ENCODE assay signal across 1 cellular context in the genomic region with DNA sequence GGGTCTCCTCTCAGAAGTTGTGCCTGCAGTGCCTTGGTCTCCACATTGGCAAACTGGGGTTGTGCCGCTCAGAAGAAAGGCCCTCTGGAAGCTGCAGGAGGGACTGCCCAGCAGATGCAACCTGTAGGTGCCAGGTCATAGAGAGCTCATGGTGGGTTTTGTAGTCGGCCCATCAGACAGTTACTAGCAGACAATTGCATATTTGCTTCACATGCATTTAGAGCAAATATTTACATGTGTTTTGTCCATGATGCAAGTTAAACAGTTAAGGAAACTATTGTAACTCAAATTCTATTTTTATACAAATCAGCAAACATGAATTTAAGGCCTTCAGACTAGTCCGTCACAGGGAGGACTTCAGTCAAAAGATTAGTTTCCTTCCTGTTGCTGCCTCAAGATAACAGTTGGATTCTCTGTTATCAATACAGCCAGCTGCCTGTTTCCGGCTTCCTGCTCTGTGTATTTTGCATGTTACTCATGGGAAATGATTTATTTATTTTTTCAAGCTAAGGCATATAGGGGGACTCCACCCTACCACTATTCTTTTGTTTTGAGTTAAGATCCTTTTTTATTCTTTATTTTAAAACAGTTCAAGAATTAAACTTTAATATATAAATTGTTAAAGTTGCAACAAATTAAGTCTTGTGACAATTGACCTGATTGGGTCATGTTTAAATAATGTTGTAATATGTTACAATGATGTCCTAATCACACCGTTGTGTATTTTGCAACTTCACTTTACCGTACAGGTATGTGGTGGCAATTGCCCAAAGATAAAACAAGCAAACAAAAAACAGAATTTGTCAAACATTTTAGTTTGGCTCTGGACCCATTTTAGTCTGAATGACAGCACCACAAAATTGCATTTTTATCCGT.
TF ChIP-seq lines count a peak whose summit lies in the region.

No MANE protein-coding gene starts in this region.

TF ChIP-seq in K562, 482 proteins besides CTCF, POLR2A, EP300 and RAD21 (continued from another document and continues in another):
- TF ChIP-seq, protein P1, sequence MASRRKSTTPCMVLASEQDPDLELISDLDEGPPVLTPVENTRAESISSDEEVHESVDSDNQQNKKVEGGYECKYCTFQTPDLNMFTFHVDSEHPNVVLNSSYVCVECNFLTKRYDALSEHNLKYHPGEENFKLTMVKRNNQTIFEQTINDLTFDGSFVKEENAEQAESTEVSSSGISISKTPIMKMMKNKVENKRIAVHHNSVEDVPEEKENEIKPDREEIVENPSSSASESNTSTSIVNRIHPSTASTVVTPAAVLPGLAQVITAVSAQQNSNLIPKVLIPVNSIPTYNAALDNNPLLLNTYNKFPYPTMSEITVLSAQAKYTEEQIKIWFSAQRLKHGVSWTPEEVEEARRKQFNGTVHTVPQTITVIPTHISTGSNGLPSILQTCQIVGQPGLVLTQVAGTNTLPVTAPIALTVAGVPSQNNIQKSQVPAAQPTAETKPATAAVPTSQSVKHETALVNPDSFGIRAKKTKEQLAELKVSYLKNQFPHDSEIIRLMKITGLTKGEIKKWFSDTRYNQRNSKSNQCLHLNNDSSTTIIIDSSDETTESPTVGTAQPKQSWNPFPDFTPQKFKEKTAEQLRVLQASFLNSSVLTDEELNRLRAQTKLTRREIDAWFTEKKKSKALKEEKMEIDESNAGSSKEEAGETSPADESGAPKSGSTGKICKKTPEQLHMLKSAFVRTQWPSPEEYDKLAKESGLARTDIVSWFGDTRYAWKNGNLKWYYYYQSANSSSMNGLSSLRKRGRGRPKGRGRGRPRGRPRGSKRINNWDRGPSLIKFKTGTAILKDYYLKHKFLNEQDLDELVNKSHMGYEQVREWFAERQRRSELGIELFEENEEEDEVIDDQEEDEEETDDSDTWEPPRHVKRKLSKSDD (conservative IDR thresholded peaks at IDR 0.05; ENCODE audit: low read length), result no peak
- TF ChIP-seq NCOA1 (IDR thresholded peaks at IDR 0.05; ENCODE audit: low read depth), result peak; percentile 92
- no peak for TF ChIP-seq ZNF253 (CRISPR knock-in tag; conservative IDR thresholded peaks at IDR 0.05)
- peak; percentile 75 for TF ChIP-seq TAF9B (IDR thresholded peaks at IDR 0.05; ENCODE audit: partially characterized antibody)
- TF ChIP-seq, protein P2, sequence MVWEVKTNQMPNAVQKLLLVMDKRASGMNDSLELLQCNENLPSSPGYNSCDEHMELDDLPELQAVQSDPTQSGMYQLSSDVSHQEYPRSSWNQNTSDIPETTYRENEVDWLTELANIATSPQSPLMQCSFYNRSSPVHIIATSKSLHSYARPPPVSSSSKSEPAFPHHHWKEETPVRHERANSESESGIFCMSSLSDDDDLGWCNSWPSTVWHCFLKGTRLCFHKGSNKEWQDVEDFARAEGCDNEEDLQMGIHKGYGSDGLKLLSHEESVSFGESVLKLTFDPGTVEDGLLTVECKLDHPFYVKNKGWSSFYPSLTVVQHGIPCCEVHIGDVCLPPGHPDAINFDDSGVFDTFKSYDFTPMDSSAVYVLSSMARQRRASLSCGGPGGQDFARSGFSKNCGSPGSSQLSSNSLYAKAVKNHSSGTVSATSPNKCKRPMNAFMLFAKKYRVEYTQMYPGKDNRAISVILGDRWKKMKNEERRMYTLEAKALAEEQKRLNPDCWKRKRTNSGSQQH (CRISPR knock-in tag; IDR thresholded peaks at IDR 0.05), result no peak; the same call in 1 of the 2 replicates
- peak; percentile 76 for TF ChIP-seq ZNF316 (IDR thresholded peaks at IDR 0.05)
- TF ChIP-seq, protein P3, sequence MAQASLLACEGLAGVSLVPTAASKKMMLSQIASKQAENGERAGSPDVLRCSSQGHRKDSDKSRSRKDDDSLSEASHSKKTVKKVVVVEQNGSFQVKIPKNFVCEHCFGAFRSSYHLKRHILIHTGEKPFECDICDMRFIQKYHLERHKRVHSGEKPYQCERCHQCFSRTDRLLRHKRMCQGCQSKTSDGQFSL (CRISPR knock-in tag; IDR thresholded peaks at IDR 0.05), result no peak
- TF ChIP-seq, protein P3 (tag; IDR thresholded peaks at IDR 0.05), result no peak
- peak; percentile 99 for TF ChIP-seq TAL1 (IDR thresholded peaks at IDR 0.05)
- TF ChIP-seq ZNF311 (CRISPR knock-in tag; IDR thresholded peaks at IDR 0.05), result no peak
- TF ChIP-seq, protein P4, sequence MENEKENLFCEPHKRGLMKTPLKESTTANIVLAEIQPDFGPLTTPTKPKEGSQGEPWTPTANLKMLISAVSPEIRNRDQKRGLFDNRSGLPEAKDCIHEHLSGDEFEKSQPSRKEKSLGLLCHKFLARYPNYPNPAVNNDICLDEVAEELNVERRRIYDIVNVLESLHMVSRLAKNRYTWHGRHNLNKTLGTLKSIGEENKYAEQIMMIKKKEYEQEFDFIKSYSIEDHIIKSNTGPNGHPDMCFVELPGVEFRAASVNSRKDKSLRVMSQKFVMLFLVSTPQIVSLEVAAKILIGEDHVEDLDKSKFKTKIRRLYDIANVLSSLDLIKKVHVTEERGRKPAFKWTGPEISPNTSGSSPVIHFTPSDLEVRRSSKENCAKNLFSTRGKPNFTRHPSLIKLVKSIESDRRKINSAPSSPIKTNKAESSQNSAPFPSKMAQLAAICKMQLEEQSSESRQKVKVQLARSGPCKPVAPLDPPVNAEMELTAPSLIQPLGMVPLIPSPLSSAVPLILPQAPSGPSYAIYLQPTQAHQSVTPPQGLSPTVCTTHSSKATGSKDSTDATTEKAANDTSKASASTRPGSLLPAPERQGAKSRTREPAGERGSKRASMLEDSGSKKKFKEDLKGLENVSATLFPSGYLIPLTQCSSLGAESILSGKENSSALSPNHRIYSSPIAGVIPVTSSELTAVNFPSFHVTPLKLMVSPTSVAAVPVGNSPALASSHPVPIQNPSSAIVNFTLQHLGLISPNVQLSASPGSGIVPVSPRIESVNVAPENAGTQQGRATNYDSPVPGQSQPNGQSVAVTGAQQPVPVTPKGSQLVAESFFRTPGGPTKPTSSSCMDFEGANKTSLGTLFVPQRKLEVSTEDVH (IDR thresholded peaks at IDR 0.05; ENCODE audit: low read depth, partially characterized antibody), result peak; percentile 56
- TF ChIP-seq PHF20 (IDR thresholded peaks at IDR 0.05; ENCODE audit: partially characterized antibody), result peak; percentile 39
- no peak for TF ChIP-seq ZNF764 (CRISPR knock-in tag; IDR thresholded peaks at IDR 0.05; ENCODE audit: low read depth)
- peak; percentile 53 to 87; a peak in 2 of 4 replicates for TF ChIP-seq FOXA3 (CRISPR knock-in tag; conservative IDR thresholded peaks at IDR 0.05 in 1 of 2, IDR thresholded peaks at IDR 0.05 in 1 of 2)
- no peak for TF ChIP-seq ZNF217 (CRISPR knock-in tag; IDR thresholded peaks at IDR 0.05)
- TF ChIP-seq CREM (IDR thresholded peaks at IDR 0.05; ENCODE audit: low read depth), result peak; percentile 88
- TF ChIP-seq, protein P5, sequence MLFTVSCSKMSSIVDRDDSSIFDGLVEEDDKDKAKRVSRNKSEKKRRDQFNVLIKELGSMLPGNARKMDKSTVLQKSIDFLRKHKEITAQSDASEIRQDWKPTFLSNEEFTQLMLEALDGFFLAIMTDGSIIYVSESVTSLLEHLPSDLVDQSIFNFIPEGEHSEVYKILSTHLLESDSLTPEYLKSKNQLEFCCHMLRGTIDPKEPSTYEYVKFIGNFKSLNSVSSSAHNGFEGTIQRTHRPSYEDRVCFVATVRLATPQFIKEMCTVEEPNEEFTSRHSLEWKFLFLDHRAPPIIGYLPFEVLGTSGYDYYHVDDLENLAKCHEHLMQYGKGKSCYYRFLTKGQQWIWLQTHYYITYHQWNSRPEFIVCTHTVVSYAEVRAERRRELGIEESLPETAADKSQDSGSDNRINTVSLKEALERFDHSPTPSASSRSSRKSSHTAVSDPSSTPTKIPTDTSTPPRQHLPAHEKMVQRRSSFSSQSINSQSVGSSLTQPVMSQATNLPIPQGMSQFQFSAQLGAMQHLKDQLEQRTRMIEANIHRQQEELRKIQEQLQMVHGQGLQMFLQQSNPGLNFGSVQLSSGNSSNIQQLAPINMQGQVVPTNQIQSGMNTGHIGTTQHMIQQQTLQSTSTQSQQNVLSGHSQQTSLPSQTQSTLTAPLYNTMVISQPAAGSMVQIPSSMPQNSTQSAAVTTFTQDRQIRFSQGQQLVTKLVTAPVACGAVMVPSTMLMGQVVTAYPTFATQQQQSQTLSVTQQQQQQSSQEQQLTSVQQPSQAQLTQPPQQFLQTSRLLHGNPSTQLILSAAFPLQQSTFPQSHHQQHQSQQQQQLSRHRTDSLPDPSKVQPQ (CRISPR knock-in tag; IDR thresholded peaks at IDR 0.05; ENCODE audit: borderline replicate concordance), result no peak
- TF ChIP-seq, protein P6, sequence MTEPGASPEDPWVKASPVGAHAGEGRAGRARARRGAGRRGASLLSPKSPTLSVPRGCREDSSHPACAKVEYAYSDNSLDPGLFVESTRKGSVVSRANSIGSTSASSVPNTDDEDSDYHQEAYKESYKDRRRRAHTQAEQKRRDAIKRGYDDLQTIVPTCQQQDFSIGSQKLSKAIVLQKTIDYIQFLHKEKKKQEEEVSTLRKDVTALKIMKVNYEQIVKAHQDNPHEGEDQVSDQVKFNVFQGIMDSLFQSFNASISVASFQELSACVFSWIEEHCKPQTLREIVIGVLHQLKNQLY (CRISPR knock-in tag; conservative IDR thresholded peaks at IDR 0.05), result no peak
- TF ChIP-seq HNRNPUL1 (IDR thresholded peaks at IDR 0.05; ENCODE audit: low read length), result no peak
- no peak for TF ChIP-seq PRMT5 (CRISPR knock-in tag; IDR thresholded peaks at IDR 0.05)
- TF ChIP-seq STAT5A (IDR thresholded peaks at IDR 0.05; ENCODE audit: borderline replicate concordance, low read length), result peak; percentile 98
- TF ChIP-seq POLR3G (IDR thresholded peaks at IDR 0.05; ENCODE audit: extremely low read depth, insufficient read length, insufficient replicate concordance), result no peak
- TF ChIP-seq HNRNPLL (IDR thresholded peaks at IDR 0.05; ENCODE audit: low read depth, low read length, poor library complexity, severe bottlenecking), result no peak
- TF ChIP-seq, protein P7, sequence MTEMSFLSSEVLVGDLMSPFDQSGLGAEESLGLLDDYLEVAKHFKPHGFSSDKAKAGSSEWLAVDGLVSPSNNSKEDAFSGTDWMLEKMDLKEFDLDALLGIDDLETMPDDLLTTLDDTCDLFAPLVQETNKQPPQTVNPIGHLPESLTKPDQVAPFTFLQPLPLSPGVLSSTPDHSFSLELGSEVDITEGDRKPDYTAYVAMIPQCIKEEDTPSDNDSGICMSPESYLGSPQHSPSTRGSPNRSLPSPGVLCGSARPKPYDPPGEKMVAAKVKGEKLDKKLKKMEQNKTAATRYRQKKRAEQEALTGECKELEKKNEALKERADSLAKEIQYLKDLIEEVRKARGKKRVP (CRISPR knock-in tag; IDR thresholded peaks at IDR 0.05), result no peak
- peak; percentile 95 for TF ChIP-seq POLR2AphosphoS5 (IDR thresholded peaks at IDR 0.05; ENCODE audit: control insufficient read depth, insufficient read depth, low read depth, low read length)
- TF ChIP-seq IRF2 (CRISPR knock-in tag; IDR thresholded peaks at IDR 0.05), result no peak
- peak; percentile 98 for TF ChIP-seq RNF2 (IDR thresholded peaks at IDR 0.05)
- TF ChIP-seq ZC3H11A (IDR thresholded peaks at IDR 0.05; ENCODE audit: low read depth, low read length), result no peak
- no peak for TF ChIP-seq FOXK1 (CRISPR knock-in tag; IDR thresholded peaks at IDR 0.05; ENCODE audit: borderline replicate concordance)
- TF ChIP-seq, protein P8, sequence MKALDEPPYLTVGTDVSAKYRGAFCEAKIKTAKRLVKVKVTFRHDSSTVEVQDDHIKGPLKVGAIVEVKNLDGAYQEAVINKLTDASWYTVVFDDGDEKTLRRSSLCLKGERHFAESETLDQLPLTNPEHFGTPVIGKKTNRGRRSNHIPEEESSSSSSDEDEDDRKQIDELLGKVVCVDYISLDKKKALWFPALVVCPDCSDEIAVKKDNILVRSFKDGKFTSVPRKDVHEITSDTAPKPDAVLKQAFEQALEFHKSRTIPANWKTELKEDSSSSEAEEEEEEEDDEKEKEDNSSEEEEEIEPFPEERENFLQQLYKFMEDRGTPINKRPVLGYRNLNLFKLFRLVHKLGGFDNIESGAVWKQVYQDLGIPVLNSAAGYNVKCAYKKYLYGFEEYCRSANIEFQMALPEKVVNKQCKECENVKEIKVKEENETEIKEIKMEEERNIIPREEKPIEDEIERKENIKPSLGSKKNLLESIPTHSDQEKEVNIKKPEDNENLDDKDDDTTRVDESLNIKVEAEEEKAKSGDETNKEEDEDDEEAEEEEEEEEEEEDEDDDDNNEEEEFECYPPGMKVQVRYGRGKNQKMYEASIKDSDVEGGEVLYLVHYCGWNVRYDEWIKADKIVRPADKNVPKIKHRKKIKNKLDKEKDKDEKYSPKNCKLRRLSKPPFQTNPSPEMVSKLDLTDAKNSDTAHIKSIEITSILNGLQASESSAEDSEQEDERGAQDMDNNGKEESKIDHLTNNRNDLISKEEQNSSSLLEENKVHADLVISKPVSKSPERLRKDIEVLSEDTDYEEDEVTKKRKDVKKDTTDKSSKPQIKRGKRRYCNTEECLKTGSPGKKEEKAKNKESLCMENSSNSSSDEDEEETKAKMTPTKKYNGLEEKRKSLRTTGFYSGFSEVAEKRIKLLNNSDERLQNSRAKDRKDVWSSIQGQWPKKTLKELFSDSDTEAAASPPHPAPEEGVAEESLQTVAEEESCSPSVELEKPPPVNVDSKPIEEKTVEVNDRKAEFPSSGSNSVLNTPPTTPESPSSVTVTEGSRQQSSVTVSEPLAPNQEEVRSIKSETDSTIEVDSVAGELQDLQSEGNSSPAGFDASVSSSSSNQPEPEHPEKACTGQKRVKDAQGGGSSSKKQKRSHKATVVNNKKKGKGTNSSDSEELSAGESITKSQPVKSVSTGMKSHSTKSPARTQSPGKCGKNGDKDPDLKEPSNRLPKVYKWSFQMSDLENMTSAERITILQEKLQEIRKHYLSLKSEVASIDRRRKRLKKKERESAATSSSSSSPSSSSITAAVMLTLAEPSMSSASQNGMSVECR (CRISPR knock-in tag; IDR thresholded peaks at IDR 0.05), result no peak
- TF ChIP-seq, protein P9, sequence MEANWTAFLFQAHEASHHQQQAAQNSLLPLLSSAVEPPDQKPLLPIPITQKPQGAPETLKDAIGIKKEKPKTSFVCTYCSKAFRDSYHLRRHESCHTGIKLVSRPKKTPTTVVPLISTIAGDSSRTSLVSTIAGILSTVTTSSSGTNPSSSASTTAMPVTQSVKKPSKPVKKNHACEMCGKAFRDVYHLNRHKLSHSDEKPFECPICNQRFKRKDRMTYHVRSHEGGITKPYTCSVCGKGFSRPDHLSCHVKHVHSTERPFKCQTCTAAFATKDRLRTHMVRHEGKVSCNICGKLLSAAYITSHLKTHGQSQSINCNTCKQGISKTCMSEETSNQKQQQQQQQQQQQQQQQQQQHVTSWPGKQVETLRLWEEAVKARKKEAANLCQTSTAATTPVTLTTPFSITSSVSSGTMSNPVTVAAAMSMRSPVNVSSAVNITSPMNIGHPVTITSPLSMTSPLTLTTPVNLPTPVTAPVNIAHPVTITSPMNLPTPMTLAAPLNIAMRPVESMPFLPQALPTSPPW (CRISPR knock-in tag; IDR thresholded peaks at IDR 0.05), result peak; percentile 60
- no peak for TF ChIP-seq NFE2L1 (tag; IDR thresholded peaks at IDR 0.05; ENCODE audit: borderline replicate concordance, low read depth)
- TF ChIP-seq, protein P10, sequence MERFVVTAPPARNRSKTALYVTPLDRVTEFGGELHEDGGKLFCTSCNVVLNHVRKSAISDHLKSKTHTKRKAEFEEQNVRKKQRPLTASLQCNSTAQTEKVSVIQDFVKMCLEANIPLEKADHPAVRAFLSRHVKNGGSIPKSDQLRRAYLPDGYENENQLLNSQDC (CRISPR knock-in tag; IDR thresholded peaks at IDR 0.05), result 0 out of 2 replicates have a peak, but pooled peaks have one; percentile 64
- TF ChIP-seq SRSF9 (IDR thresholded peaks at IDR 0.05; ENCODE audit: borderline replicate concordance, low read depth, low read length), result no peak
- no peak for TF ChIP-seq BMI1 (IDR thresholded peaks at IDR 0.05; ENCODE audit: low read length)
- TF ChIP-seq SREBF1 (IDR thresholded peaks at IDR 0.05; ENCODE audit: borderline replicate concordance, low read depth, low read length), result no peak
- peak; percentile 99 for TF ChIP-seq SMARCE1 (IDR thresholded peaks at IDR 0.05)
